In genomic region chr1:25564777-25565176, GRCh38 we compare ENCODE assay signal across 11 cellular contexts. TPM values are rescaled to one million over a fixed set of nuclear protein-coding genes. Genes with fewer than 3 reads are reported as not detected.
DNase-seq lines count a peak whose midpoint lies in the region; ATAC-seq and TF ChIP-seq lines count a peak whose summit lies in the region.
"Had no signal": no experiment of that assay in that cellular context is flagged by ENCODE, and none has a peak within 500 bp of the region (broad histone marks: within the 10 kb centered on the region; RNA-seq: fewer than 3 reads in every experiment).

No MANE protein-coding gene starts in this region.

- H3K9me2 ChIP-seq in MM.1S (replicated peaks; ENCODE audit: insufficient read depth, low read length) = no peaks in the 10 kb centered on the region

- H2AFZ ChIP-seq in MM.1S (ENCODE audit: low read length) = no peak overlapping the region
- H2AFZ ChIP-seq: parathyroid adenoma had no signal

- H3K4me1 ChIP-seq in BLaER1 treated with 17β-estradiol and CSF1 and Interleukin-3, amounts not matched to agents 10 nM and 100 nM = peaks cover 52 to 100% (median 95%) of the 10 kb centered on the region in 10 experiments
- H3K4me1 ChIP-seq in MM.1S (ENCODE audit: low read length) (peaks cover 49% of the 10 kb centered on the region), psoas muscle (peaks cover 66% of the 10 kb centered on the region)
- H3K4me1 ChIP-seq: parathyroid adenoma had no signal

- peaks cover 0 to 13% (median 0%) of the 10 kb centered on the region in 11 experiments; a peak in 2 of 22 replicates for H4K20me1 ChIP-seq in BLaER1 treated with 17β-estradiol and CSF1 and Interleukin-3, amounts not matched to agents 10 nM and 100 nM
- H4K20me1 ChIP-seq in MM.1S (ENCODE audit: insufficient read depth, low read length) = no peaks in the 10 kb centered on the region

- peak overlapping the region; percentile 36 to 85 (median 74) for H3K4me2 ChIP-seq in BLaER1 treated with 17β-estradiol and CSF1 and Interleukin-3, amounts not matched to agents 10 nM and 100 nM
- no peak overlapping the region for H3K4me2 ChIP-seq in MM.1S (ENCODE audit: low read depth, low read length)

- peaks cover 36% of the 10 kb centered on the region for H3K79me2 ChIP-seq in MM.1S (ENCODE audit: low read length)
- H3K79me2 ChIP-seq: parathyroid adenoma had no signal

- H3K4me3 ChIP-seq in BLaER1 treated with 17β-estradiol and CSF1 and Interleukin-3, amounts not matched to agents 10 nM and 100 nM = no peak overlapping the region
- H3K4me3 ChIP-seq in MM.1S (ENCODE audit: low read length) (no peak overlapping the region), coronary artery (no peak overlapping the region), psoas muscle (no peak overlapping the region)

- H3K27me3 ChIP-seq in BLaER1 treated with 17β-estradiol and CSF1 and Interleukin-3, amounts not matched to agents 10 nM and 100 nM = no peaks in the 10 kb centered on the region
- H3K27me3 ChIP-seq in MM.1S (replicated peaks; ENCODE audit: insufficient read depth, low read length) = no peaks in the 10 kb centered on the region
- H3K27me3 ChIP-seq in psoas muscle (ENCODE audit: insufficient read depth in 3 of 3, low read length in 2 of 3) = no peaks in the 10 kb centered on the region

- intact Hi-C loops in psoas muscle (cut with DNase I) = loop anchor here in 1 of 2 donors (5.0 kb wide), 1 partner anchor 233 kb away; no protein-coding TSS in a partner anchor

- H3K9ac ChIP-seq in BLaER1 treated with 17β-estradiol and CSF1 and Interleukin-3, amounts not matched to agents 10 nM and 100 nM = peak overlapping the region in 9 of 11 experiments; percentile 7 to 67 (median 34); a peak in 11 of 22 replicates
- H3K9ac ChIP-seq in MM.1S (ENCODE audit: low read length) = no peak overlapping the region
- H3K9ac ChIP-seq: parathyroid adenoma had no signal

- ATAC-seq in psoas muscle = no peak

- peak overlapping the region in 4 of 11 experiments; percentile 35 to 45 (median 42); a peak in 6 of 22 replicates for H3K27ac ChIP-seq in BLaER1 treated with 17β-estradiol and CSF1 and Interleukin-3, amounts not matched to agents 10 nM and 100 nM
- H3K27ac ChIP-seq in MM.1S (ENCODE audit: low read length) = peak overlapping the region; percentile 1; the same call in 1 of the 2 replicates
- peak overlapping the region; percentile 10 to 26 for H3K27ac ChIP-seq in coronary artery
- H3K27ac ChIP-seq in psoas muscle = peak overlapping the region; percentile 89
- H3K27ac ChIP-seq: parathyroid adenoma had no signal

- peaks cover 0 to 19% (median 3%) of the 10 kb centered on the region in 11 experiments; a peak in 3 of 22 replicates for H3K36me3 ChIP-seq in BLaER1 treated with 17β-estradiol and CSF1 and Interleukin-3, amounts not matched to agents 10 nM and 100 nM
- H3K36me3 ChIP-seq in MM.1S (replicated peaks; ENCODE audit: insufficient read depth, low read length) (peaks cover 16% of the 10 kb centered on the region), psoas muscle (ENCODE audit: insufficient read depth in 1 of 2, low read depth in 1 of 2) (peaks cover 0 to 42% of the 10 kb centered on the region in 2 donors)

- DNase-seq in MM.1S (no peak), coronary artery (ENCODE audit: low spot score) (no peak), psoas muscle (no peak), NCI-H2196 treated with DMSO at 0.1 percent for 48 hours (lab: John Stamatoyannopoulos, UW; ENCODE audit: unreplicated experiment) (no peak), foreskin melanocyte (no peak), COLO668 (lab: John Stamatoyannopoulos, UW; ENCODE audit: unreplicated experiment) (no peak), NCI-H1417 (lab: John Stamatoyannopoulos, UW) (no peak)
- DNase-seq: mesenchymal stem cell, NCI-H2081 had no signal

- TF ChIP-seq CTCF in MM.1S (IDR thresholded peaks at IDR 0.05; ENCODE audit: low read length) (no peak), coronary artery (IDR thresholded peaks at IDR 0.05) (no peak), psoas muscle (IDR thresholded peaks at IDR 0.05) (no peak)

- no peaks in the 10 kb centered on the region for H3K9me3 ChIP-seq in BLaER1 treated with 17β-estradiol and CSF1 and Interleukin-3, amounts not matched to agents 10 nM and 100 nM (replicated peaks in 1 of 11)
- no peaks in the 10 kb centered on the region for H3K9me3 ChIP-seq in MM.1S (replicated peaks; ENCODE audit: insufficient read depth, low read length)
- no peaks in the 10 kb centered on the region for H3K9me3 ChIP-seq in psoas muscle

- WGBS in psoas muscle, 3 donors = 84 to 91% (median 90%) methylated on average over 6 of the region's 6 CpGs

- H3F3A ChIP-seq in MM.1S (ENCODE audit: insufficient read depth, low read length) = peaks cover 33% of the 10 kb centered on the region

RNA-seq across cellular contexts. Expression of gene LDLRAP1, which starts 21.4 kb away (rescaled TPM):
- total RNA-seq in psoas muscle = 10 to 100 TPM; 10.1 to 12.9 (median 10.9) TPM
- 10 to 100 TPM in 1 of 3 donors, 1 to 10 TPM in 2; 5.6 to 10.5 (median 6.7) TPM for polyA plus RNA-seq in psoas muscle

RNA-seq across cellular contexts. Expression of gene MAN1C1, which starts 51.8 kb away (rescaled TPM):
- total RNA-seq in psoas muscle = 1 to 10 TPM; 1.8 to 6.7 (median 2.5) TPM
- polyA plus RNA-seq in psoas muscle = 1 to 10 TPM; 1.8 to 2.0 (median 1.9) TPM
